ENCODE assay signal across 8 cellular contexts in the genomic region with DNA sequence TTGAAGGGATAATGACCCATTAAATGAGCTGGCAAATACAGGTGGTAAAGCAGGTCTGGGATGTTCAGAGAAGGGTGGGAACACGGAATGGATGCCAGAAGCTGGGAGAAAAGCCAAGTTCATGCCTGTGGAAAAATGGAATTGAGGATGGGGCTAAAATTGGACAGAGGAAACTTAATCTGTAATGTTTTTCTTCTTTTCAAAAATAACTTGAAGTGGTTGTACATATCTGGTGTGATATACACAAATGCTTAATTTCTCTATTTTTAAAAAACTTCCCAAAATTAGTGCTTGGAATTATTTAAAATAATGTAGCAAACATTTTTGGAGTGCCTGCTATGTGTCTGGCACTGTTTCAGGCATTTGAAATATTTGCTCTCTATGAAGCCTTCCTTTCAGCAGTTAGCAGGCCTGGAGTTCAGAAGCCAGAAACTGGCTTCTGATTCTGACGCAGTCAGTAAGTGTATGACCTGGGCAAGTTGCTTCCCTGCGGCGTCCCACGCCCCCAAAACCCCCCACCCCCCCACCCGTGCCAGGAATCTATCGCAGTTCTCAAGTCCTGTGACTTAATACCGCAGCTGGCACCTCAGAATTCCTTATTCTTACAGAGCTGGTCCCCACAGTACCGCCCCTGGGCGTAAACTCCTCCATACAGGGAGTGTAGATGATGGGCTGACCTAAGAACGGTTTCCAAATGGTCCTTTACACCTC. TPM values are rescaled to one million over a fixed set of nuclear protein-coding genes. Genes with fewer than 3 reads are reported as not detected.
DNase-seq lines count a peak whose midpoint lies in the region; ATAC-seq, FAIRE-seq and TF ChIP-seq lines count a peak whose summit lies in the region.

No MANE protein-coding gene starts in this region.

- peak overlapping the region; percentile 92 for H2BK20ac ChIP-seq in IMR-90 (ENCODE audit: low read depth, low read length)

- peak overlapping the region; percentile 91 to 98 (median 97) for H3K4me3 Mint-ChIP-seq in brain

- H3K18ac ChIP-seq in IMR-90 (ENCODE audit: low read depth, low read length) = peak overlapping the region; percentile 74; the same call in 1 of the 2 replicates

- H2AFZ ChIP-seq in IMR-90 (replicated peaks; ENCODE audit: low read length, poor library complexity) = peak overlapping the region; percentile 69

- peak overlapping the region; percentile 84; the same call in 2 of the 3 replicates for H2BK15ac ChIP-seq in IMR-90 (ENCODE audit: low read depth, low read length)

- H3K9ac ChIP-seq in IMR-90 (ENCODE audit: low read depth, low read length) = no peak overlapping the region; the same call in 1 of the 2 replicates

- peak overlapping the region; percentile 81 for H4K91ac ChIP-seq in IMR-90 (ENCODE audit: insufficient read depth, low read depth, low read length)

- BruUV-seq in IMR-90 (replicated peaks; lab: Mats Ljungman, UMichigan) = no TSS peak

- H3K27ac ChIP-seq in IMR-90 (ENCODE audit: insufficient read depth, low read length) = peak overlapping the region; percentile 77; the same call in 1 of the 2 replicates
- peak overlapping the region; percentile 88 for H3K27ac ChIP-seq in lower lobe of right lung

- intact Hi-C loops in IMR-90 (cut with micrococcal nuclease) (no loop called here), lower lobe of right lung (cut with DNase I) (no loop called here)

- TF ChIP-seq CTCF in AG10803 (conservative IDR thresholded peaks at IDR 0.05; ENCODE audit: low read length) (no peak), IMR-90 (conservative IDR thresholded peaks at IDR 0.05; ENCODE audit: low read depth, low read length) (no peak), brain (conservative IDR thresholded peaks at IDR 0.05) (no peak), lower lobe of right lung (IDR thresholded peaks at IDR 0.05) (no peak)

- H3K4ac ChIP-seq in IMR-90 (ENCODE audit: low read depth, low read length) = peak overlapping the region; percentile 83

- TF ChIP-seq RAD21 in IMR-90 (IDR thresholded peaks at IDR 0.05; ENCODE audit: low read length) = no peak

- H4K5ac ChIP-seq in IMR-90 (ENCODE audit: low read depth, low read length) = peak overlapping the region; percentile 98

- no peak for FAIRE-seq in urothelium cell line (lab: Jason Lieb, UNC)

- H3K4me1 ChIP-seq in IMR-90 (ENCODE audit: control insufficient read depth, insufficient read depth, low read length) (peaks cover 5% of the 10 kb centered on the region), lower lobe of right lung (peaks cover 40% of the 10 kb centered on the region)

- WGBS in IMR-90 (ENCODE audit: extremely low coverage in 2 of 2, insufficient read length in 1 of 2), 2 experiments = 17% methylated on average over 1 of the region's 11 CpGs; no CpG with 5 or more reads in 1 of the 2 experiments

- peaks cover 8 to 28% of the 10 kb centered on the region in 2 experiments; a peak in 3 of 4 replicates for H3K79me1 ChIP-seq in IMR-90 (ENCODE audit: low read depth in 1 of 2, low read length in 2 of 2)

- H2AK9ac ChIP-seq in IMR-90 (replicated peaks; ENCODE audit: low read depth, low read length, poor library complexity) = peak overlapping the region; percentile 75

- dilution Hi-C loops in IMR-90 (cut with HindIII; ENCODE audit: low sequenced_read_pairs, unreplicated experiment) = no loop called here

- in situ Hi-C loops in IMR-90 (cut with MboI; ENCODE audit: low sequenced_read_pairs) = no loop called here

- H3K4me2 ChIP-seq in IMR-90 (ENCODE audit: low read depth, low read length) = peak overlapping the region; percentile 79; the same call in 1 of the 2 replicates

- peak overlapping the region; percentile 76 for H2BK5ac ChIP-seq in IMR-90 (ENCODE audit: low read depth, low read length, poor library complexity, severe bottlenecking)

- peaks cover 24% of the 10 kb centered on the region for H3K36me3 Mint-ChIP-seq in brain

- H3K27me3 Mint-ChIP-seq in brain = peaks cover 8% of the 10 kb centered on the region

- peak overlapping the region; percentile 80; the same call in 1 of the 2 replicates for H2AK5ac ChIP-seq in IMR-90 (ENCODE audit: low read depth, low read length)

- no peaks in the 10 kb centered on the region for H3K36me3 ChIP-seq in IMR-90 (ENCODE audit: control insufficient read depth, insufficient read depth, low read length)
- peaks cover 16% of the 10 kb centered on the region for H3K36me3 ChIP-seq in lower lobe of right lung

- peak overlapping the region; percentile 81 for H3K56ac ChIP-seq in IMR-90 (ENCODE audit: extremely low read depth, insufficient read depth, low read length)

- H3K14ac ChIP-seq in IMR-90 (replicated peaks; ENCODE audit: low read depth, low read length) = peak overlapping the region; percentile 90

- peaks cover 13% of the 10 kb centered on the region for H3K9me1 ChIP-seq in IMR-90 (ENCODE audit: insufficient read depth, low read length)

- H4K20me1 ChIP-seq in IMR-90 (ENCODE audit: insufficient read depth, low read length) = peaks cover 7% of the 10 kb centered on the region; the same call in 1 of the 2 replicates

- peaks cover 50% of the 10 kb centered on the region for H3K4me1 Mint-ChIP-seq in brain

- POLR2A ChIA-PET in IMR-90 (lab: Charles Lee; ENCODE audit: unreplicated experiment) = no interaction called here

- H2BK120ac ChIP-seq in IMR-90 (ENCODE audit: low read depth, low read length) = peak overlapping the region; percentile 88

- H3K27me3 ChIP-seq in IMR-90 (ENCODE audit: control insufficient read depth, insufficient read depth, low read length) (no peaks in the 10 kb centered on the region), lower lobe of right lung (ENCODE audit: low read depth) (no peaks in the 10 kb centered on the region)

- peak; percentile 30 for ATAC-seq in IMR-90 (ENCODE audit: low read depth)
- peak; percentile 45 to 64 for ATAC-seq in lower lobe of right lung

- peak overlapping the region; percentile 86 for H3K23ac ChIP-seq in IMR-90 (ENCODE audit: low read depth, low read length)

- no peaks in the 10 kb centered on the region for H3K9me3 Mint-ChIP-seq in brain

- TF ChIP-seq POLR2A in IMR-90 (IDR thresholded peaks at IDR 0.05; ENCODE audit: low read depth, low read length) = no peak

- peak overlapping the region; percentile 96 to 99 (median 97) for H3K27ac Mint-ChIP-seq in brain

- CTCF ChIA-PET in IMR-90 (lab: Yijun Ruan, JAX) = interaction anchor here (1.4 kb wide), 1 partner anchor 20 kb away, joined by 4 read pairs; no protein-coding TSS in a partner anchor

- DNase-seq in AG10803 (ENCODE audit: low read depth) = peak; percentile 79
- DNase-seq in IMR-90 = peak; percentile 72
- no peak for DNase-seq in lower lobe of right lung
- DNase-seq in urothelium cell line (ENCODE audit: low spot score) = peak; percentile 54
- no peak for DNase-seq in T1000 (lab: John Stamatoyannopoulos, UW)
- DNase-seq in HPDE6-E6E7 (ENCODE audit: extremely low spot score) = no peak
- DNase-seq in germinal center (ENCODE audit: low spot score) = no peak

- H4K8ac ChIP-seq in IMR-90 (ENCODE audit: low read depth in 2 of 2, low read length in 2 of 2) = peak overlapping the region; percentile 96 to 100

- no peak overlapping the region for H3K4me3 ChIP-seq in AG10803 (ENCODE audit: low read length)
- H3K4me3 ChIP-seq in IMR-90 (ENCODE audit: insufficient read depth, low read depth, low read length) = no peak overlapping the region
- peak overlapping the region; percentile 85 for H3K4me3 ChIP-seq in lower lobe of right lung

- H3K9me3 ChIP-seq in IMR-90 (ENCODE audit: control insufficient read depth, insufficient read depth, low read length) = no peaks in the 10 kb centered on the region
- no peaks in the 10 kb centered on the region for H3K9me3 ChIP-seq in lower lobe of right lung

TF ChIP-seq in IMR-90, 13 proteins besides CTCF, POLR2A, EP300 and RAD21 (continues in another document):
- TF ChIP-seq RFX5 (IDR thresholded peaks at IDR 0.05; ENCODE audit: low read depth, low read length) (no peak), BHLHE40 (IDR thresholded peaks at IDR 0.05; ENCODE audit: low read depth, low read length) (no peak), MXI1 (IDR thresholded peaks at IDR 0.05; ENCODE audit: borderline replicate concordance, low read depth, low read length) (no peak), RCOR1 (IDR thresholded peaks at IDR 0.05; ENCODE audit: insufficient replicate concordance, low read length) (no peak), CHD1 (IDR thresholded peaks at IDR 0.05; ENCODE audit: low read depth, low read length) (no peak), MAFK (IDR thresholded peaks at IDR 0.05; ENCODE audit: low read depth, low read length) (no peak), CEBPB (IDR thresholded peaks at IDR 0.05; ENCODE audit: low read depth, low read length) (no peak), MAZ (IDR thresholded peaks at IDR 0.05; ENCODE audit: borderline replicate concordance, low read depth, low read length) (no peak), FOS (IDR thresholded peaks at IDR 0.05; ENCODE audit: low read depth, low read length) (no peak)
- TF ChIP-seq, protein P1, sequence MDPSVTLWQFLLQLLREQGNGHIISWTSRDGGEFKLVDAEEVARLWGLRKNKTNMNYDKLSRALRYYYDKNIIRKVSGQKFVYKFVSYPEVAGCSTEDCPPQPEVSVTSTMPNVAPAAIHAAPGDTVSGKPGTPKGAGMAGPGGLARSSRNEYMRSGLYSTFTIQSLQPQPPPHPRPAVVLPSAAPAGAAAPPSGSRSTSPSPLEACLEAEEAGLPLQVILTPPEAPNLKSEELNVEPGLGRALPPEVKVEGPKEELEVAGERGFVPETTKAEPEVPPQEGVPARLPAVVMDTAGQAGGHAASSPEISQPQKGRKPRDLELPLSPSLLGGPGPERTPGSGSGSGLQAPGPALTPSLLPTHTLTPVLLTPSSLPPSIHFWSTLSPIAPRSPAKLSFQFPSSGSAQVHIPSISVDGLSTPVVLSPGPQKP (IDR thresholded peaks at IDR 0.05; ENCODE audit: borderline replicate concordance, low read depth, low read length) = no peak

RNA-seq across cellular contexts. Expression of a gene that starts 0.8 kb away (rescaled TPM):
- 30.5 and 47.8 TPM in 2 replicates for total RNA-seq in IMR-90 (2012; rRNA removed)
- polyA plus RNA-seq in IMR-90 (2012; rRNA removed) = 36.0 and 54.4 TPM in 2 replicates
- polyA plus RNA-seq in IMR-90 (2012; cell fraction: cytosol; rRNA removed) = 95.4 and 113 TPM in 2 replicates
- polyA plus RNA-seq in IMR-90 (2012; cell fraction: nucleus; rRNA removed; ENCODE audit: low replicate concordance) = 33.6 and 35.6 TPM in 2 replicates
- polyA plus RNA-seq in brain (ENCODE audit: insufficient read depth, low read depth, low replicate concordance) = 37.1 TPM
- total RNA-seq in lower lobe of right lung = 41.4 TPM

RNA-seq across cellular contexts. Expression of a gene that starts 51.7 kb away (rescaled TPM):
- total RNA-seq in IMR-90 (2012; rRNA removed) (under 0.01 TPM in 1 of 2 replicates, not detected in the other), lower lobe of right lung (452 TPM)
- polyA plus RNA-seq in IMR-90 (2012; rRNA removed) (0.14 TPM in 1 of 2 replicates, not detected in the other), brain (ENCODE audit: insufficient read depth, low read depth, low replicate concordance) (12.1 TPM)
- polyA plus RNA-seq in IMR-90 (2012; cell fraction: cytosol; rRNA removed) = 0.03 and 0.18 TPM in 2 replicates
- polyA plus RNA-seq in IMR-90 (2012; cell fraction: nucleus; rRNA removed; ENCODE audit: low replicate concordance) = 0.07 and 0.28 TPM in 2 replicates

Comparison
In these comparisons a context has a peak if more than half of its experiments do, and no peak if none do; other contexts are left out.
1. DNase-seq: peak in AG10803 (single experiment), IMR-90 (single experiment) and urothelium cell line (single experiment); none in lower lobe of right lung (single experiment), T1000 (single experiment), HPDE6-E6E7 (single experiment) and germinal center (single experiment).
2. RNA of a gene that starts 51.7 kb away (total RNA-seq): 452 TPM in lower lobe of right lung (single experiment); under 0.01 TPM in IMR-90; every median in the first group is over 100 times any median in the second.